Comparison of ENCODE assay signal across 8 cellular contexts in genomic region chr14:59028476-59029202, GRCh38.
DNase-seq lines count a peak whose midpoint lies in the region; ATAC-seq and TF ChIP-seq lines count a peak whose summit lies in the region.

No MANE protein-coding gene starts in this region.

- POLR2A ChIA-PET in WTC11 (lab: Charles Lee), result no interaction called here

- TF ChIP-seq CTCF in WTC11 (IDR thresholded peaks at IDR 0.05) (peak; percentile 59; the same call in 1 of the 2 replicates), fibroblast of villous mesenchyme (IDR thresholded peaks at IDR 0.05; ENCODE audit: insufficient read depth, low read depth, low read length) (peak; percentile 85), omental fat pad (IDR thresholded peaks at IDR 0.05) (no peak)

- H3K36me3 Mint-ChIP-seq in WTC11, result no peaks in the 10 kb centered on the region
- no peaks in the 10 kb centered on the region for H3K36me3 Mint-ChIP-seq in activated T-helper 2 cell treated with anti-CD3 and anti-CD28 coated beads, Interferon-gamma antibody, Interleukin-2, Interleukin-4, amounts not matched to agents 10 μg/mL and 5 μg/mL and 100 μg/mL, durations not matched to agents 14 hours and 24 hours and 36 hours (ENCODE audit: low read depth)

- no peaks in the 10 kb centered on the region for H3K27me3 Mint-ChIP-seq in WTC11 (ENCODE audit: low read depth)
- peaks cover 7% of the 10 kb centered on the region for H3K27me3 Mint-ChIP-seq in activated T-helper 2 cell treated with anti-CD3 and anti-CD28 coated beads, Interferon-gamma antibody, Interleukin-2, Interleukin-4, amounts not matched to agents 10 μg/mL and 5 μg/mL and 100 μg/mL, durations not matched to agents 14 hours and 24 hours and 36 hours (ENCODE audit: low read depth)

- intact Hi-C loops in activated T-helper 2 cell treated with anti-CD3 and anti-CD28 coated beads, Interferon-gamma antibody, Interleukin-2, Interleukin-4, amounts not matched to agents 10 μg/mL and 5 μg/mL and 100 μg/mL, durations not matched to agents 14 hours and 24 hours and 36 hours (cut with micrococcal nuclease), result loop anchor here (10.0 kb wide), 1 partner anchor 436 kb away; the partner anchor contains the start of gene GPR135

- peaks cover 8% of the 10 kb centered on the region for H3K9me3 Mint-ChIP-seq in WTC11
- no peaks in the 10 kb centered on the region for H3K9me3 Mint-ChIP-seq in activated T-helper 2 cell treated with anti-CD3 and anti-CD28 coated beads, Interferon-gamma antibody, Interleukin-2, Interleukin-4, amounts not matched to agents 10 μg/mL and 5 μg/mL and 100 μg/mL, durations not matched to agents 14 hours and 24 hours and 36 hours

- H3K4me3 Mint-ChIP-seq in WTC11, result no peak overlapping the region
- no peak overlapping the region for H3K4me3 Mint-ChIP-seq in activated T-helper 2 cell treated with anti-CD3 and anti-CD28 coated beads, Interferon-gamma antibody, Interleukin-2, Interleukin-4, amounts not matched to agents 10 μg/mL and 5 μg/mL and 100 μg/mL, durations not matched to agents 14 hours and 24 hours and 36 hours (ENCODE audit: low read depth)

- peak; percentile 64 for ATAC-seq in GM19328 (IDR thresholded peaks at IDR 0.05; ENCODE audit: unreplicated experiment)
- peak; percentile 81 for ATAC-seq in HG03159 (IDR thresholded peaks at IDR 0.05; ENCODE audit: unreplicated experiment)
- peak; percentile 96 for ATAC-seq in WTC11
- peak; percentile 71 for ATAC-seq in omental fat pad (ENCODE audit: low FRiP score)

- no peak overlapping the region for H3K4me3 ChIP-seq in fibroblast of villous mesenchyme (ENCODE audit: low read depth, low read length)

- H3K27ac Mint-ChIP-seq in WTC11, result peak overlapping the region; percentile 82; the same call in 1 of the 2 replicates
- no peak overlapping the region for H3K27ac Mint-ChIP-seq in activated T-helper 2 cell treated with anti-CD3 and anti-CD28 coated beads, Interferon-gamma antibody, Interleukin-2, Interleukin-4, amounts not matched to agents 10 μg/mL and 5 μg/mL and 100 μg/mL, durations not matched to agents 14 hours and 24 hours and 36 hours

- CTCF ChIA-PET in WTC11 (lab: Charles Lee), result interaction anchor here (0.5 to 1.4 kb wide), 11 partner anchors 18 to 528 kb away, joined by 3 to 8 read pairs (median 3); no protein-coding TSS in a partner anchor

- peaks cover 19% of the 10 kb centered on the region for H3K4me1 Mint-ChIP-seq in WTC11
- peaks cover 4% of the 10 kb centered on the region for H3K4me1 Mint-ChIP-seq in activated T-helper 2 cell treated with anti-CD3 and anti-CD28 coated beads, Interferon-gamma antibody, Interleukin-2, Interleukin-4, amounts not matched to agents 10 μg/mL and 5 μg/mL and 100 μg/mL, durations not matched to agents 14 hours and 24 hours and 36 hours (ENCODE audit: low read depth)

- DNase-seq in D341Med (ENCODE audit: low spot score) (peak; percentile 76), NCI-H2196 treated with DMSO at 0.1 percent for 48 hours (lab: John Stamatoyannopoulos, UW; ENCODE audit: unreplicated experiment) (peak; percentile 42), WTC11 (ENCODE audit: low spot score) (peak; percentile 61), fibroblast of villous mesenchyme (ENCODE audit: low read depth) (peak; percentile 90), omental fat pad (ENCODE audit: low spot score) (no peak)
- no peak for DNase-seq in activated T-helper 2 cell treated with anti-CD3 and anti-CD28 coated beads, Interferon-gamma antibody, Interleukin-2, Interleukin-4, amounts not matched to agents 10 μg/mL and 5 μg/mL and 100 μg/mL, durations not matched to agents 14 hours and 24 hours and 36 hours (ENCODE audit: low spot score)

TF ChIP-seq in WTC11, 78 proteins besides CTCF, POLR2A, EP300 and RAD21:
- TF ChIP-seq, protein P1, sequence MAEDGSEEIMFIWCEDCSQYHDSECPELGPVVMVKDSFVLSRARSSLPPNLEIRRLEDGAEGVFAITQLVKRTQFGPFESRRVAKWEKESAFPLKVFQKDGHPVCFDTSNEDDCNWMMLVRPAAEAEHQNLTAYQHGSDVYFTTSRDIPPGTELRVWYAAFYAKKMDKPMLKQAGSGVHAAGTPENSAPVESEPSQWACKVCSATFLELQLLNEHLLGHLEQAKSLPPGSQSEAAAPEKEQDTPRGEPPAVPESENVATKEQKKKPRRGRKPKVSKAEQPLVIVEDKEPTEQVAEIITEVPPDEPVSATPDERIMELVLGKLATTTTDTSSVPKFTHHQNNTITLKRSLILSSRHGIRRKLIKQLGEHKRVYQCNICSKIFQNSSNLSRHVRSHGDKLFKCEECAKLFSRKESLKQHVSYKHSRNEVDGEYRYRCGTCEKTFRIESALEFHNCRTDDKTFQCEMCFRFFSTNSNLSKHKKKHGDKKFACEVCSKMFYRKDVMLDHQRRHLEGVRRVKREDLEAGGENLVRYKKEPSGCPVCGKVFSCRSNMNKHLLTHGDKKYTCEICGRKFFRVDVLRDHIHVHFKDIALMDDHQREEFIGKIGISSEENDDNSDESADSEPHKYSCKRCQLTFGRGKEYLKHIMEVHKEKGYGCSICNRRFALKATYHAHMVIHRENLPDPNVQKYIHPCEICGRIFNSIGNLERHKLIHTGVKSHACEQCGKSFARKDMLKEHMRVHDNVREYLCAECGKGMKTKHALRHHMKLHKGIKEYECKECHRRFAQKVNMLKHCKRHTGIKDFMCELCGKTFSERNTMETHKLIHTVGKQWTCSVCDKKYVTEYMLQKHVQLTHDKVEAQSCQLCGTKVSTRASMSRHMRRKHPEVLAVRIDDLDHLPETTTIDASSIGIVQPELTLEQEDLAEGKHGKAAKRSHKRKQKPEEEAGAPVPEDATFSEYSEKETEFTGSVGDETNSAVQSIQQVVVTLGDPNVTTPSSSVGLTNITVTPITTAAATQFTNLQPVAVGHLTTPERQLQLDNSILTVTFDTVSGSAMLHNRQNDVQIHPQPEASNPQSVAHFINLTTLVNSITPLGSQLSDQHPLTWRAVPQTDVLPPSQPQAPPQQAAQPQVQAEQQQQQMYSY (CRISPR knock-in tag; IDR thresholded peaks at IDR 0.05), result no peak
- TF ChIP-seq NFATC4 (CRISPR knock-in tag; IDR thresholded peaks at IDR 0.05), result no peak
- TF ChIP-seq SMAD3 (CRISPR knock-in tag; IDR thresholded peaks at IDR 0.05; ENCODE audit: borderline replicate concordance), result no peak
- no peak for TF ChIP-seq NR1H2 (CRISPR knock-in tag; IDR thresholded peaks at IDR 0.05)
- TF ChIP-seq, protein P2, sequence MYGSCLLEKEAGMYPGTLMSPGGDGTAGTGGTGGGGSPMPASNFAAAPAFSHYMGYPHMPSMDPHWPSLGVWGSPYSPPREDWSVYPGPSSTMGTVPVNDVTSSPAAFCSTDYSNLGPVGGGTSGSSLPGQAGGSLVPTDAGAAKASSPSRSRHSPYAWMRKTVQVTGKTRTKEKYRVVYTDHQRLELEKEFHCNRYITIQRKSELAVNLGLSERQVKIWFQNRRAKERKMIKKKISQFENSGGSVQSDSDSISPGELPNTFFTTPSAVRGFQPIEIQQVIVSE (CRISPR knock-in tag; IDR thresholded peaks at IDR 0.05; ENCODE audit: borderline replicate concordance), result no peak

Comparison
In these comparisons a context has a peak if more than half of its experiments do, and no peak if none do; other contexts are left out.
1. DNase-seq: peak in D341Med (single experiment), NCI-H2196 treated with DMSO at 0.1 percent for 48 hours (single experiment), WTC11 (single experiment) and fibroblast of villous mesenchyme (single experiment); none in omental fat pad (single experiment) and activated T-helper 2 cell treated with anti-CD3 and anti-CD28 coated beads, Interferon-gamma antibody, Interleukin-2, Interleukin-4, amounts not matched to agents 10 μg/mL and 5 μg/mL and 100 μg/mL, durations not matched to agents 14 hours and 24 hours and 36 hours (single experiment).
2. CTCF ChIP-seq: peak in WTC11 (single experiment) and fibroblast of villous mesenchyme (single experiment); none in omental fat pad (0 of 3).
3. Peak in every context shown above with its lines, with median percentiles within 50 percentile points of each other: ATAC-seq.